8 cellular contexts compared by ENCODE assay signal in the genomic region with DNA sequence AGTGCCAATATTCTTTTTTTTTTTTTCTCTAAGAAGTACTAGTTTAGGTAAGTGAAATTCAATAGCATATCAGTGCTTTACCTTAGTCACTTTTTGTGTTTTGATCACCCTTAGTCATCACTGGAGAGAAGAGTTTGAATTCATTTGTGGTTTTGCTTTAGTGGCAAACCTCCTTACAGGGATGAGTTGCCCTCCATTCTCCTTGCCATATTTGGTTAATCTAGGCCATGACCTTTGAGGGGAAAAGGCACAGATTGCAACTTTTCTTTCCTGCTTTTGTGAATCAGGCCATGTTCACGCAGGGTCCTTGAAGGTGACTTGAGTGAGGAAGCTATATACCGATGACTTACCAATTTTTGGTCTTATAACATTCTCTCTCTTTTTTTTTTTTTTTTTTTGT. TPM values are rescaled to one million over a fixed set of nuclear protein-coding genes. Genes with fewer than 3 reads are reported as not detected.
DNase-seq lines count a peak whose midpoint lies in the region; ATAC-seq and TF ChIP-seq lines count a peak whose summit lies in the region.

No MANE protein-coding gene starts in this region.

- CTCF ChIA-PET in activated CD8-positive, alpha-beta T cell treated with anti-CD3 and anti-CD28 coated beads for 36 hours (lab: Charles Lee): no interaction called here

- ATAC-seq in GM18511 (IDR thresholded peaks at IDR 0.05; ENCODE audit: unreplicated experiment) (peak; percentile 78), HG02885 (IDR thresholded peaks at IDR 0.05; ENCODE audit: poor library complexity, unreplicated experiment) (peak; percentile 39)
- peak; percentile 96 for ATAC-seq in activated CD8-positive, alpha-beta T cell treated with anti-CD3 and anti-CD28 coated beads for 36 hours

- in situ Hi-C loops in GM13976 (cut with MboI; ENCODE audit: low sequenced_read_pairs, unreplicated experiment): no loop called here

- no peak for TF ChIP-seq CTCF in activated CD8-positive, alpha-beta T cell treated with anti-CD3 and anti-CD28 coated beads for 36 hours (IDR thresholded peaks at IDR 0.05)
- no peak for TF ChIP-seq CTCF in GM13976 (IDR thresholded peaks at IDR 0.05; ENCODE audit: borderline replicate concordance, control extremely low read depth, extremely low read depth, insufficient read depth, missing control alignments)

- no peaks in the 10 kb centered on the region for H3K9me3 Mint-ChIP-seq in activated CD8-positive, alpha-beta T cell treated with anti-CD3 and anti-CD28 coated beads for 36 hours

- peaks cover 21% of the 10 kb centered on the region for H3K4me1 Mint-ChIP-seq in activated CD8-positive, alpha-beta T cell treated with anti-CD3 and anti-CD28 coated beads for 36 hours (ENCODE audit: low read depth)

- peaks cover 14% of the 10 kb centered on the region for H3K36me3 Mint-ChIP-seq in activated CD8-positive, alpha-beta T cell treated with anti-CD3 and anti-CD28 coated beads for 36 hours (ENCODE audit: low read depth)

- no peaks in the 10 kb centered on the region for H3K27me3 Mint-ChIP-seq in activated CD8-positive, alpha-beta T cell treated with anti-CD3 and anti-CD28 coated beads for 36 hours

- H3K4me3 Mint-ChIP-seq in activated CD8-positive, alpha-beta T cell treated with anti-CD3 and anti-CD28 coated beads for 36 hours: peak overlapping the region; percentile 21

- DNase-seq in activated CD8-positive, alpha-beta T cell treated with anti-CD3 and anti-CD28 coated beads for 36 hours: peak; percentile 67
- DNase-seq in myocyte (ENCODE audit: low read depth) (peak; percentile 50), NCI-H748 (lab: John Stamatoyannopoulos, UW; ENCODE audit: unreplicated experiment) (no peak), GM13976 (ENCODE audit: low spot score) (no peak), NCI-H2196 (lab: John Stamatoyannopoulos, UW; ENCODE audit: unreplicated experiment) (no peak), superior temporal gyrus (ENCODE audit: extremely low spot score) (no peak)

- POLR2A ChIA-PET in activated CD8-positive, alpha-beta T cell treated with anti-CD3 and anti-CD28 coated beads for 36 hours (lab: Charles Lee): no interaction called here

- peak overlapping the region; percentile 81 for H3K27ac Mint-ChIP-seq in activated CD8-positive, alpha-beta T cell treated with anti-CD3 and anti-CD28 coated beads for 36 hours

- intact Hi-C loops in activated CD8-positive, alpha-beta T cell treated with anti-CD3 and anti-CD28 coated beads for 36 hours (cut with micrococcal nuclease): no loop called here

RNA-seq across cellular contexts. Expression of a gene that starts 34.4 kb away (rescaled TPM):
- total RNA-seq in activated CD8-positive, alpha-beta T cell treated with anti-CD3 and anti-CD28 coated beads for 36 hours: 10 to 100 TPM; 21.0 to 22.2 TPM
- total RNA-seq in myocyte: 11.2 and 11.6 TPM in 2 replicates
- 14.3 TPM for polyA plus RNA-seq in myocyte (2012)

RNA-seq across cellular contexts. Expression of a gene that starts 36.3 kb away (rescaled TPM):
- total RNA-seq in activated CD8-positive, alpha-beta T cell treated with anti-CD3 and anti-CD28 coated beads for 36 hours: 1 to 10 TPM; 2.1 to 3.0 TPM
- total RNA-seq in myocyte: 27.2 and 32.4 TPM in 2 replicates
- 22.9 TPM for polyA plus RNA-seq in myocyte (2012)

Comparison
In these comparisons a context has a peak if more than half of its experiments do, and no peak if none do; other contexts are left out.
1. ATAC-seq: peak in every context shown above with its lines; median percentile 96 in activated CD8-positive, alpha-beta T cell treated with anti-CD3 and anti-CD28 coated beads for 36 hours; 78 in GM18511; 39 in HG02885.
2. DNase-seq: peak in activated CD8-positive, alpha-beta T cell treated with anti-CD3 and anti-CD28 coated beads for 36 hours (single experiment) and myocyte (single experiment); none in NCI-H748 (single experiment), GM13976 (single experiment), NCI-H2196 (single experiment) and superior temporal gyrus (single experiment).